8 cellular contexts compared by ENCODE assay signal in the genomic region with DNA sequence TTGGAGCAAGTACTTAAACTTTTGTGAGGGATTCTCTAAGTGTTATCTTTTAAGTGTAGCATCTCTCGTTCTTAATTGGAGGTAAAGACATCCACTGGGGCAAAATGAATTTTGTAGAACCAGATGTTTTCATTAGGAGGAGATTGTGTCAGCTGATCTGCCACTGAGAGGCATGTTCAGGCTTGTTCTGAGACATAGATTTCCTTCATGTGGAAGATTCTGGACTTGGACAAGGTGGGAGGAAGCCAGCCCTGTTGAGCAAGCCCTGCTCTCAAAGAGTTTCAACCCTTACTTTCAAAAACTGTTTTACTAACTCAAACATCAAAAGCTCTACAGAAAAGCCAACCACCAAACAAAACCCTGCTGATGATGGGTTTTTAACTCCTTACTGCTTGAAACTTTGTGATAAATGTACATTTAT. TPM values are rescaled to one million over a fixed set of nuclear protein-coding genes. Genes with fewer than 3 reads are reported as not detected.
DNase-seq lines count a peak whose midpoint lies in the region; ATAC-seq, FAIRE-seq and TF ChIP-seq lines count a peak whose summit lies in the region.

No MANE protein-coding gene starts in this region.

- peak overlapping the region in 13 of 21 experiments; percentile 6 to 84 (median 63) for H3K27ac ChIP-seq in skin epidermis

- no peak for TF ChIP-seq CTCF in fibroblast of villous mesenchyme (IDR thresholded peaks at IDR 0.05; ENCODE audit: insufficient read depth, low read depth, low read length)

- peak; percentile 18 for ATAC-seq in GM18867 (IDR thresholded peaks at IDR 0.05; ENCODE audit: unreplicated experiment)
- no peak for ATAC-seq in HG03442 (IDR thresholded peaks at IDR 0.05; ENCODE audit: unreplicated experiment)

- FAIRE-seq in TTC549 (lab: Jason Lieb, UNC) = peak; percentile 5

- DNase-seq in fibroblast of villous mesenchyme (ENCODE audit: low read depth) (peak; percentile 92), T1000 (lab: John Stamatoyannopoulos, UW) (no peak), NCI-H2107 treated with DMSO at 0.1 percent for 48 hours (lab: John Stamatoyannopoulos, UW; ENCODE audit: unreplicated experiment) (no peak)
- no peak for DNase-seq in stimulated activated CD4-positive, alpha-beta T cell treated with anti-CD3 and anti-CD28 coated beads, Interleukin-1b, Interleukin-23, amount 100 ng/mL, for 48 hours

- H3K4me3 ChIP-seq in fibroblast of villous mesenchyme (ENCODE audit: low read depth, low read length) = no peak overlapping the region
- no peak overlapping the region for H3K4me3 ChIP-seq in skin epidermis

RNA-seq across cellular contexts. Expression of gene MAP4K4, which starts 6.5 kb away (rescaled TPM):
- total RNA-seq in fibroblast of villous mesenchyme = 88.3 and 95.0 TPM in 2 replicates
